Comparison of ENCODE assay signal across 24 cellular contexts in the genomic region with DNA sequence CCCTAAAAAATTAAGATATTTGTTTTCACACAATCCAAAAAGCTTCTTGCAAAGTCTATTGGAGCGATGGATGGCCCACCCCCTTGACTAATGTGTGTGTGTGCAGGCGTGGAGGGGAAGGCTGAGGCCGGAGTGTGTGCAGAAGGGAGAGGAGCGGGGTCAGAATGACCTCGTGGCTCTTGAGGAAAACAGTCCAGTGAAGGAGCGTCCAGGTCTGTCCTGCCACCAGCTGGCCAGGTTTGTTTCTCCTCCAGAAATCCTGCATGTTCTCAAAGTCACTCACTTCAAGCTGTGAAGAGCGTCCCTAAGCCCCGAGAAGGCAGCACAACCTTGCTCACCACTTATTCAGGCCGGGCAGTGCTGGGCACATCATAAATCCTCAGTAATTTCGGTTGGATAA.
DNase-seq lines count a peak whose midpoint lies in the region; ATAC-seq, FAIRE-seq and TF ChIP-seq lines count a peak whose summit lies in the region.
"Had no signal": no experiment of that assay in that cellular context is flagged by ENCODE, and none has a peak within 500 bp of the region (broad histone marks: within the 10 kb centered on the region; RNA-seq: fewer than 3 reads in every experiment).

No MANE protein-coding gene starts in this region.

- H3K79me2 ChIP-seq in HepG2 (ENCODE audit: insufficient read depth, low read length): no peaks in the 10 kb centered on the region
- H3K79me2 ChIP-seq: parathyroid adenoma had no signal

- no peaks in the 10 kb centered on the region for H3K27me3 ChIP-seq in BLaER1
- H3K27me3 ChIP-seq in IMR-90 (ENCODE audit: control insufficient read depth, insufficient read depth, low read length): peaks cover 10% of the 10 kb centered on the region
- no peaks in the 10 kb centered on the region for H3K27me3 ChIP-seq in layer of hippocampus (ENCODE audit: control insufficient read depth, insufficient read depth, low read length)
- no peaks in the 10 kb centered on the region; a peak in 2 of 5 replicates for H3K27me3 ChIP-seq in HepG2 (ENCODE audit: control insufficient read depth in 1 of 2, insufficient read depth in 2 of 2, low read length in 2 of 2)
- no peaks in the 10 kb centered on the region for H3K27me3 ChIP-seq in SJCRH30
- H3K27me3 ChIP-seq: neural progenitor cell had no signal

- H2BK5ac ChIP-seq in IMR-90 (ENCODE audit: low read depth, low read length, poor library complexity, severe bottlenecking): no peak overlapping the region

- H3K4me1 ChIP-seq in BLaER1: peaks cover 14% of the 10 kb centered on the region
- peaks cover 7% of the 10 kb centered on the region for H3K4me1 ChIP-seq in IMR-90 (ENCODE audit: control insufficient read depth, insufficient read depth, low read length)
- H3K4me1 ChIP-seq in HepG2 (ENCODE audit: insufficient read depth, low read length): no peaks in the 10 kb centered on the region
- peaks cover 9% of the 10 kb centered on the region for H3K4me1 ChIP-seq in SJCRH30
- H3K4me1 ChIP-seq: parathyroid adenoma had no signal

- no peaks in the 10 kb centered on the region for H3K79me1 ChIP-seq in IMR-90 (ENCODE audit: low read depth in 1 of 2, low read length in 2 of 2)

- no peaks in the 10 kb centered on the region for H4K20me1 ChIP-seq in BLaER1
- no peaks in the 10 kb centered on the region; the same call in 1 of the 2 replicates for H4K20me1 ChIP-seq in IMR-90 (ENCODE audit: insufficient read depth, low read length)
- H4K20me1 ChIP-seq in HepG2 (ENCODE audit: insufficient read depth, low read length): no peaks in the 10 kb centered on the region

- POLR2A ChIA-PET in IMR-90 (lab: Charles Lee; ENCODE audit: unreplicated experiment) (interaction anchor here (1.0 kb wide), 1 partner anchor 187 kb away, joined by 3 read pairs; no protein-coding TSS in a partner anchor), HepG2 (lab: Yijun Ruan, JAX) (no interaction called here)

- no peak for TF ChIP-seq CTCF in IMR-90 (conservative IDR thresholded peaks at IDR 0.05; ENCODE audit: low read depth, low read length)
- TF ChIP-seq CTCF in HepG2 (CRISPR knock-in tag; IDR thresholded peaks at IDR 0.05): no peak

- intact Hi-C loops in IMR-90 (cut with micrococcal nuclease) (loop anchor here (10.0 kb wide), 1 partner anchor 455 kb away; the partner anchor contains the start of gene SAMD13), HepG2 (cut with micrococcal nuclease; ENCODE audit: unreplicated experiment) (no loop called here)

- H2BK20ac ChIP-seq in IMR-90 (ENCODE audit: low read depth, low read length): peak overlapping the region; percentile 44

- H3K4me3 ChIP-seq in BLaER1 (no peak overlapping the region), IMR-90 (ENCODE audit: insufficient read depth, low read depth, low read length) (no peak overlapping the region), HepG2 (replicated peaks in 1 of 3; ENCODE audit: insufficient read depth in 1 of 3, low read depth in 2 of 3, low read length in 3 of 3) (no peak overlapping the region), SJCRH30 (no peak overlapping the region; the same call in 1 of the 2 replicates)
- H3K4me3 ChIP-seq: neural progenitor cell had no signal

- DNase-seq in IMR-90 (no peak), cerebellar cortex (ENCODE audit: low spot score) (peak; percentile 84), HUDEP-2 (lab: John Stamatoyannopoulos, UW; ENCODE audit: unreplicated experiment in 76 of 76) (no peak), HepG2 (ENCODE audit: low spot score) (no peak), SJCRH30 (no peak)
- DNase-seq: activated CD4-positive, alpha-beta T cell treated with anti-CD3 and anti-CD28 coated beads, Interleukin-2, amount 50 U/mL, for 4 hours; activated CD8-positive, alpha-beta memory T cell treated with anti-CD3 and anti-CD28 coated beads, Interleukin-2, amount 10 ng/mL, durations not matched to agents 7 days and 5 days; activated gamma-delta T cell; activated T-cell treated with anti-CD3 and anti-CD28 coated beads, Interleukin-2, amount 50 U/mL, for 4 hours; CD8-positive, alpha-beta T cell; mesenchymal stem cell; NCI-H510A treated with DMSO at 0.1 percent for 48 hours; NK-92 treated with Interleukin-12 subunit alpha and Interleukin-12 subunit beta, amount 100 ng/mL, for 24 hours; PC-3; stimulated activated naive CD4-positive, alpha-beta T cell treated with Interleukin-2 at 50 U/mL for 16 hours; T-helper 17 cell had no signal

- H3K36me3 ChIP-seq in BLaER1: no peaks in the 10 kb centered on the region
- H3K36me3 ChIP-seq in IMR-90 (ENCODE audit: control insufficient read depth, insufficient read depth, low read length): no peaks in the 10 kb centered on the region
- H3K36me3 ChIP-seq in HepG2 (replicated peaks in 1 of 2; ENCODE audit: control insufficient read depth in 1 of 2, insufficient read depth in 2 of 2, low read length in 2 of 2): no peaks in the 10 kb centered on the region
- no peaks in the 10 kb centered on the region for H3K36me3 ChIP-seq in SJCRH30
- H3K36me3 ChIP-seq: neural progenitor cell had no signal

- H3K18ac ChIP-seq in IMR-90 (ENCODE audit: low read depth, low read length): no peak overlapping the region

- H4K8ac ChIP-seq in IMR-90 (ENCODE audit: low read depth in 2 of 2, low read length in 2 of 2): no peak overlapping the region

- H3K23ac ChIP-seq in IMR-90 (ENCODE audit: low read depth, low read length): no peak overlapping the region

- H3K4me2 ChIP-seq in BLaER1 (peak overlapping the region; percentile 66; the same call in 1 of the 2 replicates), IMR-90 (ENCODE audit: low read depth, low read length) (no peak overlapping the region), HepG2 (ENCODE audit: low read depth, low read length) (no peak overlapping the region)
- H3K4me2 ChIP-seq: neural progenitor cell had no signal

- peak overlapping the region; percentile 30; the same call in 1 of the 2 replicates for H2BK120ac ChIP-seq in IMR-90 (ENCODE audit: low read depth, low read length)

- H3K4ac ChIP-seq in IMR-90 (ENCODE audit: low read depth, low read length): peak overlapping the region; percentile 25; the same call in 1 of the 2 replicates

- no peak for FAIRE-seq in HepG2 (lab: Jason Lieb, UNC)
- FAIRE-seq: TTC549 had no signal

- H3K9me3 ChIP-seq in BLaER1 (no peaks in the 10 kb centered on the region), IMR-90 (ENCODE audit: control insufficient read depth, insufficient read depth, low read length) (peaks cover 3% of the 10 kb centered on the region; the same call in 1 of the 2 replicates), HepG2 (ENCODE audit: low read length) (no peaks in the 10 kb centered on the region), SJCRH30 (replicated peaks) (no peaks in the 10 kb centered on the region; the same call in 1 of the 2 replicates)

- H3K9ac ChIP-seq in BLaER1 (no peak overlapping the region), IMR-90 (ENCODE audit: low read depth, low read length) (no peak overlapping the region), HepG2 (ENCODE audit: insufficient read depth, low read depth, low read length) (no peak overlapping the region)
- H3K9ac ChIP-seq: neural progenitor cell, parathyroid adenoma had no signal

- no TSS peak for BruUV-seq in IMR-90 (replicated peaks; lab: Mats Ljungman, UMichigan)
- no TSS peak for BruUV-seq in HepG2 (replicated peaks; lab: Mats Ljungman, UMichigan)

- peak overlapping the region; percentile 69; the same call in 1 of the 2 replicates for H2AK5ac ChIP-seq in IMR-90 (ENCODE audit: low read depth, low read length)

- dilution Hi-C loops in IMR-90 (cut with HindIII; ENCODE audit: low sequenced_read_pairs, unreplicated experiment): no loop called here

- H3K27ac ChIP-seq in BLaER1 (no peak overlapping the region), IMR-90 (ENCODE audit: insufficient read depth, low read length) (no peak overlapping the region), layer of hippocampus (ENCODE audit: low read depth, low read length) (peak overlapping the region; percentile 62), HepG2 (ENCODE audit: extremely low read length, insufficient read depth, low read length) (no peak overlapping the region), SJCRH30 (no peak overlapping the region)
- H3K27ac ChIP-seq: neural progenitor cell, parathyroid adenoma had no signal

- peaks cover 3% of the 10 kb centered on the region for H3K9me1 ChIP-seq in IMR-90 (ENCODE audit: insufficient read depth, low read length)

- no peak for TF ChIP-seq EP300 in HepG2 (IDR thresholded peaks at IDR 0.05; ENCODE audit: low read depth in 2 of 2, low read length in 2 of 2)
- no peak for TF ChIP-seq EP300 in HepG2 (CRISPR knock-in tag; IDR thresholded peaks at IDR 0.05; ENCODE audit: borderline replicate concordance)

- H3K14ac ChIP-seq in IMR-90 (replicated peaks; ENCODE audit: low read depth, low read length): no peak overlapping the region; the same call in 1 of the 2 replicates

- ATAC-seq in IMR-90 (ENCODE audit: low read depth) (no peak), GM18505 (IDR thresholded peaks at IDR 0.05; ENCODE audit: unreplicated experiment) (no peak), HepG2 (no peak)
- ATAC-seq: activated CD4-positive, CD25-positive, alpha-beta regulatory T cell treated with anti-CD3 and anti-CD28 coated beads, Interleukin-2, amount 50 U/mL, for 24 hours; activated CD8-positive, alpha-beta memory T cell treated with anti-CD3 and anti-CD28 coated beads, Interleukin-2, amount 10 ng/mL, durations not matched to agents 7 days and 5 days; CD8-positive, alpha-beta T cell; left lobe of liver; PC-3 had no signal

- H4K91ac ChIP-seq in IMR-90 (ENCODE audit: insufficient read depth, low read depth, low read length): no peak overlapping the region

- no peak overlapping the region for H4K5ac ChIP-seq in IMR-90 (ENCODE audit: low read depth, low read length)

- in situ Hi-C loops in IMR-90 (cut with MboI; ENCODE audit: low sequenced_read_pairs) (loop anchor here (10.0 to 25.0 kb wide), 3 partner anchors 322 to 625 kb away; no protein-coding TSS in a partner anchor), HepG2 (cut with HindIII; ENCODE audit: extremely low pct_ligation_motif_present, low pct_unique_long_range_greater_than_20kb) (loop anchor here (10.0 to 25.0 kb wide), 3 partner anchors 95 to 835 kb away; partner anchors contain the start of gene PRKACB)

- CTCF ChIA-PET in IMR-90 (lab: Yijun Ruan, JAX) (interaction anchor here (0.6 to 1.4 kb wide), 3 partner anchors 10 to 110 kb away, joined by 3 to 5 read pairs (median 5); no protein-coding TSS in a partner anchor), HepG2 (lab: Yijun Ruan, JAX; ENCODE audit: low intra/inter-chr PET ratio, low total read pairs) (no interaction called here)

- no peak overlapping the region for H2BK15ac ChIP-seq in IMR-90 (ENCODE audit: low read depth, low read length)

- no peak for TF ChIP-seq POLR2A in IMR-90 (IDR thresholded peaks at IDR 0.05; ENCODE audit: low read depth, low read length)
- TF ChIP-seq POLR2A in GM18505 (IDR thresholded peaks at IDR 0.05; ENCODE audit: borderline replicate concordance, extremely low read depth, insufficient read depth, insufficient read length): no peak
- TF ChIP-seq POLR2A in HepG2 (IDR thresholded peaks at IDR 0.05; ENCODE audit: insufficient read depth in 1 of 2, low read depth in 2 of 2, low read length in 2 of 2): no peak

- H2AFZ ChIP-seq in IMR-90 (replicated peaks; ENCODE audit: low read length, poor library complexity): no peak overlapping the region
- H2AFZ ChIP-seq in HepG2 (ENCODE audit: low read length): no peak overlapping the region
- H2AFZ ChIP-seq: neural progenitor cell, parathyroid adenoma had no signal

- no peak overlapping the region for H3K56ac ChIP-seq in IMR-90 (ENCODE audit: extremely low read depth, insufficient read depth, low read length)

- WGBS in IMR-90 (ENCODE audit: extremely low coverage in 2 of 2, insufficient read length in 1 of 2), 2 experiments: no CpG with 5 or more reads among the region's 10 CpGs
- WGBS in HepG2 (ENCODE audit: low lambda C conversion rate): 33% methylated on average over 10 of the region's 10 CpGs

- TF ChIP-seq RAD21 in IMR-90 (IDR thresholded peaks at IDR 0.05; ENCODE audit: low read length) (no peak), HepG2 (CRISPR knock-in tag; IDR thresholded peaks at IDR 0.05) (no peak)

- no peak overlapping the region for H2AK9ac ChIP-seq in IMR-90 (replicated peaks; ENCODE audit: low read depth, low read length, poor library complexity)
